In genomic region chr17:4658478-4659305, GRCh38 we compare ENCODE assay signal across 13 cellular contexts. TPM values are rescaled to one million over a fixed set of nuclear protein-coding genes. Genes with fewer than 3 reads are reported as not detected.
A peak's percentile ranks its signal among the peaks of the same experiment; 100 is the strongest.
DNase-seq lines count a peak whose midpoint lies in the region; ATAC-seq, FAIRE-seq and TF ChIP-seq lines count a peak whose summit lies in the region.
"Had no signal": no experiment of that assay in that cellular context is flagged by ENCODE, and none has a peak within 500 bp of the region (broad histone marks: within the 10 kb centered on the region; RNA-seq: fewer than 3 reads in every experiment).

No MANE protein-coding gene starts in this region.

- no peaks in the 10 kb centered on the region for H3K9me3 ChIP-seq in A549
- H3K9me3 ChIP-seq: prostate gland, upper lobe of left lung had no signal

- H3K4me3 ChIP-seq in A549 (no peak overlapping the region), HFF-Myc (replicated peaks; ENCODE audit: low read depth, low read length) (no peak overlapping the region)
- H3K4me3 ChIP-seq: cardiac muscle cell, prostate gland, upper lobe of left lung had no signal

- H3K27ac ChIP-seq in A549, result no peak overlapping the region
- H3K27ac ChIP-seq: cardiac muscle cell, prostate gland, upper lobe of left lung had no signal

- CTCF ChIA-PET in A549 (lab: Yijun Ruan, JAX), result interaction anchor here (0.6 to 1.7 kb wide), 3 partner anchors 51 to 92 kb away, joined by 3 to 5 read pairs (median 4); partner anchors contain the start of gene ARRB2

- 77% methylated on average over 6 of the region's 6 CpGs for WGBS in A549 (ENCODE audit: missing lambda C conversion rate)

- TF ChIP-seq CTCF in A549 (IDR thresholded peaks at IDR 0.05) (no peak), HFF-Myc (IDR thresholded peaks at IDR 0.05; ENCODE audit: low read depth, low read length, missing control alignments) (no peak), D721Med (IDR thresholded peaks at IDR 0.05; ENCODE audit: insufficient read depth, missing control alignments) (no peak)

- TF ChIP-seq POLR2A in A549 (IDR thresholded peaks at IDR 0.05; ENCODE audit: low read length), result no peak

- no peak for DNase-seq in A549 (ENCODE audit: low read depth in 1 of 2, low spot score in 1 of 2)
- peak; percentile 22 for DNase-seq in HFF-Myc (ENCODE audit: extremely low read depth, low read depth)
- peak; percentile 74 to 79 for DNase-seq in activated T-cell treated with anti-CD3 and anti-CD28 coated beads, Interleukin-2, amount 50 U/mL, for 48 hours
- DNase-seq in iris pigment epithelial cell (ENCODE audit: low read depth), result peak; percentile 94
- no peak for DNase-seq in D721Med (ENCODE audit: insufficient read length, low spot score)
- no peak for DNase-seq in NOMO-1 treated with dmso at 0.1 percent for 144 hours (lab: John Stamatoyannopoulos, UW; ENCODE audit: unreplicated experiment)
- DNase-seq: CD8-positive, alpha-beta T cell; NCI-H2029 treated with DMSO at 0.1 percent for 48 hours; upper lobe of left lung had no signal

- POLR2A ChIA-PET in A549 (lab: Yijun Ruan, JAX), result no interaction called here

- no peak overlapping the region for H3K4me2 ChIP-seq in A549

- FAIRE-seq in A549 (lab: Jason Lieb, UNC) (peak; percentile 79), D721Med (lab: Jason Lieb, UNC) (no peak)

- peak; percentile 34 to 55; a peak in 4 of 6 replicates for ATAC-seq in A549
- ATAC-seq in HG03342 (IDR thresholded peaks at IDR 0.05; ENCODE audit: unreplicated experiment), result no peak
- no peak for ATAC-seq in HG02938 (IDR thresholded peaks at IDR 0.05; ENCODE audit: unreplicated experiment)
- ATAC-seq: CD8-positive, alpha-beta T cell had no signal

- no peak for TF ChIP-seq RAD21 in A549 (conservative IDR thresholded peaks at IDR 0.05 in 1 of 2, IDR thresholded peaks at IDR 0.05 in 1 of 2)

- no peak for TF ChIP-seq EP300 in A549 (IDR thresholded peaks at IDR 0.05)

- H3K4me1 ChIP-seq in A549, result peaks cover 6% of the 10 kb centered on the region; the same call in 1 of the 3 replicates
- H3K4me1 ChIP-seq: prostate gland, upper lobe of left lung had no signal

TF ChIP-seq in A549, 52 proteins besides CTCF, POLR2A, EP300 and RAD21:
- TF ChIP-seq CBX2 (IDR thresholded peaks at IDR 0.05; ENCODE audit: borderline replicate concordance, low read depth) (no peak), FOSB (CRISPR knock-in tag; IDR thresholded peaks at IDR 0.05) (no peak)

RNA-seq across cellular contexts. Expression of gene ALOX15, which starts 17.2 kb away (rescaled TPM):
- polyA plus RNA-seq in A549 (2011; rRNA removed) (0.12 and 0.15 TPM in 2 replicates), A549 (2017; fragmentation: RNase III; extraction: RNeasy Plus Mini Kit Qiagen cat#74134 plus additional on column Dnase treatment) (0.08 to 0.12 TPM in 2 of 3 replicates, not detected in the other)
- polyA plus RNA-seq in A549 (2012; cell fraction: cytosol; rRNA removed), result 0.07 and 0.08 TPM in 2 replicates
- 0.17 and 0.24 TPM in 2 replicates for polyA plus RNA-seq in A549 (2012; cell fraction: nucleus; rRNA removed)
- polyA minus RNA-seq in A549 (2011; rRNA and poly(A)+ RNA removed), result 0.17 and 0.19 TPM in 2 replicates

RNA-seq across cellular contexts. Expression of gene PELP1, which starts 45.2 kb away (rescaled TPM):
- polyA plus RNA-seq in A549 (2011; rRNA removed) (30.2 and 35.5 TPM in 2 replicates), A549 (2017; fragmentation: RNase III; extraction: RNeasy Plus Mini Kit Qiagen cat#74134 plus additional on column Dnase treatment) (52.5 to 60.0 TPM (median 56.1 TPM) in 3 replicates)
- polyA plus RNA-seq in A549 (2012; cell fraction: cytosol; rRNA removed), result 46.1 and 63.3 TPM in 2 replicates
- 173 and 242 TPM in 2 replicates for polyA plus RNA-seq in A549 (2012; cell fraction: nucleus; rRNA removed)
- polyA minus RNA-seq in A549 (2011; rRNA and poly(A)+ RNA removed), result 55.6 and 68.2 TPM in 2 replicates

RNA-seq across cellular contexts. Expression of gene ARRB2, which starts 51.7 kb away (rescaled TPM):
- 73.1 and 74.9 TPM in 2 replicates for polyA plus RNA-seq in A549 (2011; rRNA removed)
- polyA plus RNA-seq in A549 (2012; cell fraction: cytosol; rRNA removed), result 90.8 and 96.8 TPM in 2 replicates
- 107 and 116 TPM in 2 replicates for polyA plus RNA-seq in A549 (2012; cell fraction: nucleus; rRNA removed)
- polyA plus RNA-seq in A549 (2017; fragmentation: RNase III; extraction: RNeasy Plus Mini Kit Qiagen cat#74134 plus additional on column Dnase treatment), result 61.0 to 68.2 TPM (median 67.8 TPM) in 3 replicates
- 66.9 and 67.5 TPM in 2 replicates for polyA minus RNA-seq in A549 (2011; rRNA and poly(A)+ RNA removed)

Comparison
In these comparisons a context has a peak if more than half of its experiments do, and no peak if none do; other contexts are left out.
1. ATAC-seq: peak in A549 (2 of 2); none in HG03342 (single experiment) and HG02938 (single experiment).
2. DNase-seq: peak in HFF-Myc (single experiment), activated T-cell treated with anti-CD3 and anti-CD28 coated beads, Interleukin-2, amount 50 U/mL, for 48 hours (2 of 2) and iris pigment epithelial cell (single experiment); none in A549 (0 of 2), D721Med (single experiment) and NOMO-1 treated with dmso at 0.1 percent for 144 hours (single experiment).